10 cellular contexts compared by ENCODE assay signal in genomic region chr3:195617134-195617533, GRCh38. TPM values are rescaled to one million over a fixed set of nuclear protein-coding genes. Genes with fewer than 3 reads are reported as not detected.
DNase-seq lines count a peak whose midpoint lies in the region; ATAC-seq and TF ChIP-seq lines count a peak whose summit lies in the region.
"Not testable (repeated sequence)": the region's sequence is repeated elsewhere in the genome, so short reads cannot be mapped to it uniquely, and the experiment has no call there.
"Had no signal": no experiment of that assay in that cellular context is flagged by ENCODE, and none has a peak within 500 bp of the region (broad histone marks: within the 10 kb centered on the region; RNA-seq: fewer than 3 reads in every experiment).

No MANE protein-coding gene starts in this region.

- TF ChIP-seq CTCF in OCI-LY1 (IDR thresholded peaks at IDR 0.05; ENCODE audit: low read length): peak; percentile 9; the same call in 1 of the 2 replicates
- TF ChIP-seq CTCF in colonic mucosa (IDR thresholded peaks at IDR 0.05); right lobe of liver (IDR thresholded peaks at IDR 0.05): not testable (repeated sequence)

- H3K27ac ChIP-seq in OCI-LY1 (ENCODE audit: low read depth, low read length, poor library complexity, severe bottlenecking); colonic mucosa; aorta (ENCODE audit: low read depth in 1 of 2, low read length in 2 of 2): not testable (repeated sequence)
- H3K27ac ChIP-seq in right lobe of liver: peak overlapping the region in 1 of 3 donors; percentile 65

- ATAC-seq in left lobe of liver: peak; percentile 62
- ATAC-seq in right lobe of liver: peak; percentile 52 to 56 (median 54)
- ATAC-seq in aorta (ENCODE audit: low FRiP score): peak; percentile 21

- H2AFZ ChIP-seq in OCI-LY1 (ENCODE audit: low read length): not testable (repeated sequence)

- H3K36me3 ChIP-seq in OCI-LY1 (ENCODE audit: insufficient read depth, low read length); colonic mucosa; right lobe of liver; aorta (ENCODE audit: control insufficient read depth in 1 of 2, insufficient read depth in 2 of 2, low read length in 1 of 2): not testable (repeated sequence)

- 67% methylated on average over 1 of the region's 5 CpGs for WGBS in right lobe of liver (ENCODE audit: insufficient coverage, low coverage, low lambda C conversion rate, missing lambda C conversion rate)
- WGBS in aorta, 2 donors: 76% methylated on average over 5 of the region's 5 CpGs

- H3K27me3 ChIP-seq in OCI-LY1 (ENCODE audit: insufficient read depth, low read length): peaks cover 11% of the 10 kb centered on the region; the same call in 1 of the 2 replicates
- not testable (repeated sequence) for H3K27me3 ChIP-seq in colonic mucosa; right lobe of liver; aorta (ENCODE audit: control insufficient read depth in 1 of 2, insufficient read depth in 2 of 2, low read length in 1 of 2)

- peak; percentile 17 for DNase-seq in colonic mucosa
- DNase-seq in left lobe of liver (ENCODE audit: low spot score): peak; percentile 44
- DNase-seq in right lobe of liver: peak in 1 of 3 donors; percentile 36
- peak; percentile 44 for DNase-seq in posterior vena cava (ENCODE audit: low spot score)
- not testable (repeated sequence) for DNase-seq in aorta

- not testable (repeated sequence) for H3K4me1 ChIP-seq in OCI-LY1 (ENCODE audit: insufficient read depth, low read length, severe bottlenecking); colonic mucosa; aorta (ENCODE audit: control insufficient read depth in 1 of 2, insufficient read depth in 2 of 2, low read length in 2 of 2)
- H3K4me1 ChIP-seq in right lobe of liver: peaks cover 0 to 11% (median 0%) of the 10 kb centered on the region in 4 donors

- intact Hi-C loops in colonic mucosa (cut with DNase I) (loop anchor here (5.0 kb wide), 1 partner anchor 110 kb away; no protein-coding TSS in a partner anchor), aorta (cut with DNase I) (loop anchor here (5.0 to 10.0 kb wide), 2 partner anchors 105 to 108 kb away; partner anchors contain the start of gene MUC20 (in 2 of the 2))
- intact Hi-C loops in right lobe of liver (cut with DNase I); posterior vena cava (cut with DNase I): not testable (repeated sequence)

- TF ChIP-seq POLR2A in right lobe of liver (IDR thresholded peaks at IDR 0.05): not testable (repeated sequence)

- not testable (repeated sequence) for H3K4me2 ChIP-seq in OCI-LY1 (ENCODE audit: low read length)

- H3K4me3 ChIP-seq in OCI-LY1 (ENCODE audit: low read depth, low read length, poor library complexity, severe bottlenecking); colonic mucosa; aorta (ENCODE audit: low read length in 2 of 2): not testable (repeated sequence)
- H3K4me3 ChIP-seq in right lobe of liver: peak overlapping the region in 2 of 3 donors; percentile 51 to 58

- H3K9ac ChIP-seq in OCI-LY1 (ENCODE audit: low read length); colonic mucosa (ENCODE audit: low read depth in 2 of 2, low read length in 2 of 2): not testable (repeated sequence)

- not testable (repeated sequence) for H3K9me2 ChIP-seq in OCI-LY1 (ENCODE audit: low read depth, low read length)

- H3F3A ChIP-seq in OCI-LY1 (ENCODE audit: insufficient read depth, low read length): not testable (repeated sequence)

- H3K79me2 ChIP-seq in OCI-LY1 (ENCODE audit: insufficient read depth, low read length): not testable (repeated sequence)

- H4K20me1 ChIP-seq in OCI-LY1 (ENCODE audit: insufficient read depth, low read length): not testable (repeated sequence)

- not testable (repeated sequence) for H3K9me3 ChIP-seq in OCI-LY1 (ENCODE audit: low read length); colonic mucosa; right lobe of liver; aorta (ENCODE audit: control insufficient read depth, low read length)

RNA-seq across cellular contexts. Expression of gene APOD, which starts 33.4 kb away (rescaled TPM):
- total RNA-seq in colonic mucosa (10 to 100 TPM in 1 of 2 donors, 1 to 10 TPM in 1; 7.2 to 13.1 TPM), left lobe of liver (0.25 TPM), right lobe of liver (1 to 10 TPM in 1 of 6 experiments, under 1 TPM in 5; 0.29 to 5.6 (median 0.41) TPM), posterior vena cava (100 to 1,000 TPM; 221 to 388 TPM), aorta (100 to 1,000 TPM; 301 to 596 TPM)
- polyA plus RNA-seq in aorta: 10 to 100 TPM in 1 of 2 donors, 1 to 10 TPM in 1; 6.4 to 17.3 TPM
- total RNA-seq: A673; Calu3; CD4-positive, alpha-beta memory T cell; Daoy had no signal
- polyA plus RNA-seq: CD4-positive, alpha-beta memory T cell had no signal

Comparison
In these comparisons a context has a peak if more than half of its experiments do, and no peak if none do; other contexts are left out.
1. RNA of gene APOD, which starts 33.4 kb away (total RNA-seq): 301 to 596 TPM in aorta and 221 to 388 TPM in posterior vena cava; 7.2 to 13.1 TPM in colonic mucosa, 0.29 to 5.6 TPM in right lobe of liver and 0.25 TPM in left lobe of liver (single experiment); every median in the first group is over 10 times any median in the second.
2. Peak in every context shown above with its lines, with median percentiles within 50 percentile points of each other: ATAC-seq.